Comparison of ENCODE assay signal across 8 cellular contexts in the genomic region with DNA sequence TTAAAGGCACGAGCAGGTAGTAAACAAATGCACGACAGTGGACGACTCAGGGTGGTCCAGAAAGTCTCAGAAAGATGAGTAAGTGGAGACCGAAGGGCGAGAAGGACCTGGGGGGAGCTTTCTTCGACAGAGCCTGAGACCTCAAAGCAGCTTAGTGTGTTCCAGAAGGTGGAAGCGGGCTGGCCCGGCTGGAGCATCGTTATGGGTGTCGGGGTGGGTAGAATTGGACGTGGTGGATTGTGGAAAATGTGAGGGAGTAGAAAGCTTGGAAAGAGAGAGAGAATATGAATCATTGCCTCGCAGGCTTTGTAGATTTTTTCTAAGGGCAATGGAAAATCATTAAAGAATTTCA. TPM values are rescaled to one million over a fixed set of nuclear protein-coding genes. Genes with fewer than 3 reads are reported as not detected.
DNase-seq lines count a peak whose midpoint lies in the region; ATAC-seq and TF ChIP-seq lines count a peak whose summit lies in the region.

No MANE protein-coding gene starts in this region.

- H3K4me1 ChIP-seq in cardiac muscle cell (ENCODE audit: low read depth) (no peaks in the 10 kb centered on the region), heart left ventricle (peaks cover 0 to 18% (median 9%) of the 10 kb centered on the region in 12 donors), transverse colon (peaks cover 0 to 17% (median 11%) of the 10 kb centered on the region in 4 donors), mucosa of descending colon (ENCODE audit: low read depth) (peaks cover 17% of the 10 kb centered on the region)

- H3K27ac ChIP-seq in cardiac muscle cell (no peak overlapping the region), heart left ventricle (no peak overlapping the region), transverse colon (no peak overlapping the region)

- no peak for TF ChIP-seq EP300 in transverse colon (IDR thresholded peaks at IDR 0.05; ENCODE audit: low read depth)

- H3K27me3 ChIP-seq in cardiac muscle cell (no peaks in the 10 kb centered on the region), heart left ventricle (no peaks in the 10 kb centered on the region), transverse colon (no peaks in the 10 kb centered on the region)

- in situ Hi-C loops in transverse colon (cut with MboI; ENCODE audit: low pct_ligation_motif_present in 1 of 4, low pct_unique_long_range_greater_than_20kb in 1 of 4, low sequenced_read_pairs in 3 of 4) = loop anchor here in 1 of 4 donors (5.0 kb wide), 1 partner anchor 140 kb away; a partner anchor contains a TSS

- TF ChIP-seq CTCF in cardiac muscle cell (IDR thresholded peaks at IDR 0.05; ENCODE audit: low read depth, low read length) = no peak
- no peak for TF ChIP-seq CTCF in heart left ventricle (IDR thresholded peaks at IDR 0.05)
- TF ChIP-seq CTCF in transverse colon (IDR thresholded peaks at IDR 0.05) = no peak
- no peak for TF ChIP-seq CTCF in mucosa of descending colon (IDR thresholded peaks at IDR 0.05)

- ATAC-seq in heart left ventricle (no peak), GM21737 (IDR thresholded peaks at IDR 0.05; ENCODE audit: unreplicated experiment) (no peak), mucosa of descending colon (no peak)

- TF ChIP-seq POLR2A in heart left ventricle (IDR thresholded peaks at IDR 0.05) (no peak), transverse colon (IDR thresholded peaks at IDR 0.05) (no peak)

- WGBS in heart left ventricle, 4 donors = 7 to 10% (median 9%) methylated on average over 12 of the region's 12 CpGs
- WGBS in transverse colon (ENCODE audit: low coverage in 1 of 2), 2 donors = 9 to 11% methylated on average over 9 to 12 of the region's 12 CpGs

- H3K4me3 ChIP-seq in cardiac muscle cell = peak overlapping the region; percentile 73
- peak overlapping the region in 6 of 12 donors; percentile 41 to 72 (median 53) for H3K4me3 ChIP-seq in heart left ventricle
- H3K4me3 ChIP-seq in iPS-11a (ENCODE audit: low read depth, low read length) = peak overlapping the region; percentile 89
- H3K4me3 ChIP-seq in transverse colon = peak overlapping the region in 3 of 4 donors; percentile 25 to 58 (median 53)
- H3K4me3 ChIP-seq in mucosa of descending colon = no peak overlapping the region

- intact Hi-C loops in heart left ventricle (cut with DNase I) = loop anchor here in 7 of 10 donors (5.0 to 10.0 kb wide), 10 partner anchors 113 to 373 kb away; a partner anchor contains a TSS
- intact Hi-C loops in transverse colon (cut with DNase I; ENCODE audit: low total_unique reads) = no loop called here
- intact Hi-C loops in mucosa of descending colon (cut with DNase I, micrococcal nuclease) = no loop called here

- H3K36me3 ChIP-seq in cardiac muscle cell (no peaks in the 10 kb centered on the region), heart left ventricle (no peaks in the 10 kb centered on the region), transverse colon (no peaks in the 10 kb centered on the region), mucosa of descending colon (ENCODE audit: low read depth) (peaks cover 4% of the 10 kb centered on the region)

- DNase-seq in cardiac muscle cell (ENCODE audit: low read depth in 1 of 2, low spot score in 1 of 2) (no peak), heart left ventricle (no peak), UCSD-AML1 (lab: John Stamatoyannopoulos, UW; ENCODE audit: unreplicated experiment) (peak; percentile 33), transverse colon (no peak), mucosa of descending colon (no peak), NCI-H526 treated with DMSO at 0.1 percent for 48 hours (lab: John Stamatoyannopoulos, UW) (no peak)

- no peaks in the 10 kb centered on the region for H3K9me3 ChIP-seq in cardiac muscle cell (ENCODE audit: low read depth)
- H3K9me3 ChIP-seq in heart left ventricle = no peaks in the 10 kb centered on the region
- H3K9me3 ChIP-seq in transverse colon = no peaks in the 10 kb centered on the region
- no peaks in the 10 kb centered on the region for H3K9me3 ChIP-seq in mucosa of descending colon

RNA-seq across cellular contexts. Expression of a gene that starts 0.6 kb away (rescaled TPM):
- total RNA-seq in cardiac muscle cell (3.9 and 4.8 TPM in 2 replicates), heart left ventricle (1 to 10 TPM in 1 of 9 donors, under 1 TPM in 5, not detected in 3; 0.16 to 4.2 (median 0.36) TPM), transverse colon (under 1 TPM; 0.41 to 0.75 (median 0.62) TPM), mucosa of descending colon (1 to 10 TPM; 1.6 to 8.6 (median 2.2) TPM)
- polyA plus RNA-seq in cardiac muscle cell (6.9 and 10.0 TPM in 2 replicates), heart left ventricle (under 1 TPM; 0.11 to 0.15 TPM)

Comparison
In these comparisons a context has a peak if more than half of its experiments do, and no peak if none do; other contexts are left out.
1. intact Hi-C loops: an anchor here in heart left ventricle (5.0 to 10.0 kb wide); none called in transverse colon and mucosa of descending colon.